ENCODE assay signal across 8 cellular contexts in the genomic region with DNA sequence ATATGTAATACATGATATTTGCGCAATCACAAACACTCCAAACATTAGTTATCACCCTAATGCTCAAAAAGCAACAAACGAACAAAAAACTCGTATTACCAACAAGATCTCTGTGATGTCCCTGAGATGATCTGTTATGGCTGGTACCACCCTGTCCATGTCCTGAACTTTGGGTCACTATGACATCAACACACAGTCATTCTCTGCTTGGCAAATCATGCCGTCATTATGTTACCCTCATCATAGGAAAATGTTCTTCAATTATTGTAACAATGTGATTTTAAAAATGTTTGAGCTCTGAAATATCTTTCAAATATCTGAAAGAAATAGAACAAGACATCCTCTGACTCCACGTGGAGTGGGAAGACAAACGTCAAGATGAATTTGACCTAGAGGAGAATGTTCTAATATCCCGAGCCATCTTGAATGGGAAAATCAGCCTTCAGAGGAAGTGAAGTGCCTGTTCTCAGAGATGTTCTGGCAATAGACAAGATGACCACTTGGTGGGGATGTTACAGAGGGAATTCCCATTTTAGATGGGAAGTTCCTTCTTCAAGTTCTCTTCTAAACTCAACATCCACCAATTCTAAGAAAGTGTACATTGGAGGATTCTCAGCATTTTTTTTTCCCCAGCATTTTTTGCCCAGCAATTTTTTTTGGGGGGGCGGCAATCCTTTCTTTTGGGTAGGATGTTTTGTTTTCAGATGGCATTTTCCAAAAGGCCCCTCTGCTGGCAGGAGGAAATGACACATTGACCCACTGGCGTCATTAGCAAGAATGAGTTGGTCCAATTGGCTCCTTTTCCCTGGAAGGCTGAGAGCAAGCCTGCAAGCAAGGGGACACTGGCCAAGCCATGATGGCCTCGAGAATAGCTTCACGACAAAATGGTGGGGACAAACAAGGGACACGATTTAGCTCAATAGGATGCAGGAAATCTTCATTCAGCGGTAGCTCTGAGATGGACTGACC. TPM values are rescaled to one million over a fixed set of nuclear protein-coding genes. Genes with fewer than 3 reads are reported as not detected.
DNase-seq lines count a peak whose midpoint lies in the region; ATAC-seq, FAIRE-seq and TF ChIP-seq lines count a peak whose summit lies in the region.

No MANE protein-coding gene starts in this region.

- no peaks in the 10 kb centered on the region for H3K9me1 ChIP-seq in endothelial cell of umbilical vein (replicated peaks; ENCODE audit: control insufficient read depth, extremely low read depth, insufficient read depth, low read length)

- H3K36me3 ChIP-seq in ACC112 (ENCODE audit: insufficient read depth, low read length) (no peaks in the 10 kb centered on the region), endothelial cell of umbilical vein (ENCODE audit: control insufficient read depth in 2 of 2, extremely low read depth in 1 of 2, insufficient read depth in 2 of 2, low read length in 2 of 2) (no peaks in the 10 kb centered on the region)

- CTCF ChIA-PET in endothelial cell of umbilical vein (lab: Charles Lee) = interaction anchor here (1.2 to 4.2 kb wide), 4 partner anchors 17 to 199 kb away, joined by 4 to 19 read pairs (median 11); no protein-coding TSS in a partner anchor

- TF ChIP-seq POLR2A in endothelial cell of umbilical vein (IDR thresholded peaks at IDR 0.05; ENCODE audit: low read depth, low read length) = no peak

- H4K20me1 ChIP-seq in endothelial cell of umbilical vein (replicated peaks; ENCODE audit: control insufficient read depth, extremely low read depth, insufficient read depth, low read length) = no peaks in the 10 kb centered on the region

- ATAC-seq in GM18870 (IDR thresholded peaks at IDR 0.05; ENCODE audit: unreplicated experiment) = no peak
- ATAC-seq in GM21390 (IDR thresholded peaks at IDR 0.05; ENCODE audit: unreplicated experiment) = no peak

- H3K79me2 ChIP-seq in ACC112 (ENCODE audit: control insufficient read depth, insufficient read depth, low read length, unreplicated experiment) (no peaks in the 10 kb centered on the region), endothelial cell of umbilical vein (ENCODE audit: control insufficient read depth, insufficient read depth, low read length) (no peaks in the 10 kb centered on the region)

- no TSS peak for BruUV-seq in endothelial cell of umbilical vein (replicated peaks; lab: Mats Ljungman, UMichigan)

- no peak overlapping the region for H3K4me2 ChIP-seq in endothelial cell of umbilical vein (ENCODE audit: insufficient read depth, low read length)

- H3K27me3 ChIP-seq in ACC112 (ENCODE audit: insufficient read depth, low read length) (peaks cover 2% of the 10 kb centered on the region; the same call in 1 of the 2 replicates), endothelial cell of umbilical vein (ENCODE audit: control insufficient read depth in 2 of 2, insufficient read depth in 2 of 2, low read length in 2 of 2) (peaks cover 0 to under 1% of the 10 kb centered on the region in 2 experiments)

- H3K9ac ChIP-seq in endothelial cell of umbilical vein (replicated peaks; ENCODE audit: extremely low read depth, insufficient read depth, low read length) = no peak overlapping the region

- DNase-seq in NCI-H82 treated with DMSO at 0.1 percent for 48 hours (lab: John Stamatoyannopoulos, UW; ENCODE audit: unreplicated experiment) = peak; percentile 56
- DNase-seq in endothelial cell of umbilical vein (ENCODE audit: low read depth, low spot score) = peak; percentile 44
- peak; percentile 33 for DNase-seq in putamen (ENCODE audit: low spot score)
- no peak for DNase-seq in cerebellum (ENCODE audit: low spot score)

- H3K4me3 ChIP-seq in ACC112 (ENCODE audit: low read depth, low read length) = no peak overlapping the region
- no peak overlapping the region for H3K4me3 ChIP-seq in GM12875 (ENCODE audit: low read depth, low read length)
- H3K4me3 ChIP-seq in endothelial cell of umbilical vein (replicated peaks in 1 of 3; ENCODE audit: insufficient read depth in 1 of 3, low read depth in 1 of 3, low read length in 3 of 3) = no peak overlapping the region

- intact Hi-C loops in endothelial cell of umbilical vein (cut with micrococcal nuclease) = loop anchor here (1.0 to 2.0 kb wide), 2 partner anchors 31 to 199 kb away; no protein-coding TSS in a partner anchor

- FAIRE-seq in endothelial cell of umbilical vein (lab: Jason Lieb, UNC) = peak; percentile 66

- POLR2A ChIA-PET in endothelial cell of umbilical vein (lab: Charles Lee) = no interaction called here

- dilution Hi-C loops in endothelial cell of umbilical vein (cut with MboI; ENCODE audit: extremely low pct_ligation_motif_present, low sequenced_read_pairs) = no loop called here

- H2AFZ ChIP-seq in ACC112 (ENCODE audit: low read length, unreplicated experiment) (peak overlapping the region; percentile 72), endothelial cell of umbilical vein (ENCODE audit: low read depth, low read length) (peak overlapping the region; percentile 14)

- peaks cover 17% of the 10 kb centered on the region for H3K4me1 ChIP-seq in ACC112 (ENCODE audit: control insufficient read depth, insufficient read depth, low read length, unreplicated experiment)
- peaks cover 32% of the 10 kb centered on the region for H3K4me1 ChIP-seq in endothelial cell of umbilical vein (ENCODE audit: control insufficient read depth, extremely low read depth, insufficient read depth, low read length)

- peak; percentile 14; the same call in 1 of the 2 replicates for TF ChIP-seq CTCF in GM12875 (IDR thresholded peaks at IDR 0.05; ENCODE audit: borderline replicate concordance, insufficient read depth, low read depth, low read length)
- peak; percentile 28 to 33 for TF ChIP-seq CTCF in endothelial cell of umbilical vein (IDR thresholded peaks at IDR 0.05; ENCODE audit: extremely low read depth in 1 of 2, insufficient read depth in 1 of 2, low read depth in 1 of 2, low read length in 2 of 2)

- H3K9me3 ChIP-seq in endothelial cell of umbilical vein (replicated peaks; ENCODE audit: control insufficient read depth, insufficient read depth, low read length) = no peaks in the 10 kb centered on the region

- H3K27ac ChIP-seq in ACC112 (ENCODE audit: low read depth, low read length) (peak overlapping the region; percentile 59), endothelial cell of umbilical vein (ENCODE audit: insufficient read depth, low read depth, low read length) (peak overlapping the region; percentile 1)

TF ChIP-seq in endothelial cell of umbilical vein, 7 proteins besides CTCF, POLR2A, EP300 and RAD21:
- peak; percentile 18 for TF ChIP-seq JUN (IDR thresholded peaks at IDR 0.05; ENCODE audit: borderline replicate concordance, insufficient read depth, insufficient read length, low read depth)
- TF ChIP-seq GATA2 (IDR thresholded peaks at IDR 0.05; ENCODE audit: insufficient read depth, insufficient read length, low read depth, low read length) = no peak
- TF ChIP-seq, protein P1, sequence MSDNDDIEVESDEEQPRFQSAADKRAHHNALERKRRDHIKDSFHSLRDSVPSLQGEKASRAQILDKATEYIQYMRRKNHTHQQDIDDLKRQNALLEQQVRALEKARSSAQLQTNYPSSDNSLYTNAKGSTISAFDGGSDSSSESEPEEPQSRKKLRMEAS (IDR thresholded peaks at IDR 0.05; ENCODE audit: insufficient read depth, insufficient read length) = no peak
- TF ChIP-seq FOS (IDR thresholded peaks at IDR 0.05; ENCODE audit: borderline replicate concordance, insufficient read depth, low read length) = peak; percentile 27

RNA-seq across cellular contexts. Expression of a gene that starts 3.7 kb away (rescaled TPM):
- 2.8 and 4.5 TPM in 2 replicates for total RNA-seq in endothelial cell of umbilical vein
- 0.43 and 1.2 TPM in 2 replicates for polyA plus RNA-seq in endothelial cell of umbilical vein
- 0.56 and 0.74 TPM in 2 replicates for polyA plus RNA-seq in endothelial cell of umbilical vein (2011; cell fraction: cytosol; rRNA removed)
- 0.49 and 0.82 TPM in 2 replicates for polyA plus RNA-seq in endothelial cell of umbilical vein (2011; cell fraction: nucleus; rRNA removed)
- polyA plus RNA-seq in endothelial cell of umbilical vein (2012) = 2.4 and 2.7 TPM in 2 replicates
- polyA minus RNA-seq in endothelial cell of umbilical vein = 1.4 TPM in 2 replicates
- not detected for polyA minus RNA-seq in endothelial cell of umbilical vein (2011; cell fraction: cytosol; rRNA and poly(A)+ RNA removed)
- polyA minus RNA-seq in endothelial cell of umbilical vein (2011; cell fraction: nucleus; rRNA and poly(A)+ RNA removed) = 0.58 and 1.1 TPM in 2 replicates
- 0.54 TPM for total RNA-seq in cerebellum

RNA-seq across cellular contexts. Expression of a gene that starts 20.1 kb away (rescaled TPM):
- total RNA-seq in endothelial cell of umbilical vein (0.07 TPM in 1 of 2 replicates, not detected in the other), cerebellum (0.82 TPM)
- polyA plus RNA-seq in endothelial cell of umbilical vein = 0.05 and 0.08 TPM in 2 replicates
- 0.07 and 0.10 TPM in 2 replicates for polyA plus RNA-seq in endothelial cell of umbilical vein (2011; cell fraction: cytosol; rRNA removed)
- polyA plus RNA-seq in endothelial cell of umbilical vein (2011; cell fraction: nucleus; rRNA removed) = 0.05 and 0.14 TPM in 2 replicates
- 0.03 and 0.48 TPM in 2 replicates for polyA plus RNA-seq in endothelial cell of umbilical vein (2012)
- 0.13 and 0.44 TPM in 2 replicates for polyA minus RNA-seq in endothelial cell of umbilical vein
- polyA minus RNA-seq in endothelial cell of umbilical vein (2011; cell fraction: cytosol; rRNA and poly(A)+ RNA removed) = not detected
- 0.19 and 0.24 TPM in 2 replicates for polyA minus RNA-seq in endothelial cell of umbilical vein (2011; cell fraction: nucleus; rRNA and poly(A)+ RNA removed)
